Comparison of ENCODE assay signal across 1 cellular context in the genomic region with DNA sequence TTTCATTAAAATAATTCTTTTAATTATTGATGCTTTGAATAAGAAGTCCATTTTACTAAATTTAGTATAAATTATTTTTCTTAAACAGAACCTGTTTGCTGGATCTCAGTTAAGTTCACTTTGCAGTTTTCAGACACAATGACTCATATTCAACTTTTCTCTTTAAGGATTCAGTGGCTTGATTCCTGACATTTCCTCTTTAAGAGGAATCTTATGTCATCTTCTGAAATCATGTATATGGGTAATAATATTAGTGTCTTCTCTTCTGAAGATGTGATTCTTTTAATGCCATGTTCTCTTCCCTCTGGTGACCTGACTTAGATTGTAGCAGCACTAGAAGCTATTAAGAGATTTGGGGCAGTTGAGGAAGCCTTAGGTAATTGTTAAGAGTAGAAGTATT.
TF ChIP-seq lines count a peak whose summit lies in the region.

No MANE protein-coding gene starts in this region.

TF ChIP-seq in A549, 52 proteins besides CTCF, POLR2A, EP300 and RAD21:
- TF ChIP-seq, protein P1, sequence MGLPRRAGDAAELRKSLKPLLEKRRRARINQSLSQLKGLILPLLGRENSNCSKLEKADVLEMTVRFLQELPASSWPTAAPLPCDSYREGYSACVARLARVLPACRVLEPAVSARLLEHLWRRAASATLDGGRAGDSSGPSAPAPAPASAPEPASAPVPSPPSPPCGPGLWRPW (IDR thresholded peaks at IDR 0.05), result no peak
- TF ChIP-seq HOXB5 (CRISPR knock-in tag; IDR thresholded peaks at IDR 0.05) (no peak), RARB (CRISPR knock-in tag; IDR thresholded peaks at IDR 0.05) (no peak), BCL3 (IDR thresholded peaks at IDR 0.05) (no peak), FOSB (CRISPR knock-in tag; IDR thresholded peaks at IDR 0.05) (no peak), NFE2L2 (conservative IDR thresholded peaks at IDR 0.05; ENCODE audit: low read length) (no peak), HOXB13 (CRISPR knock-in tag; IDR thresholded peaks at IDR 0.05; ENCODE audit: low read depth) (no peak), MAZ (IDR thresholded peaks at IDR 0.05; ENCODE audit: borderline replicate concordance, low read depth, low read length) (no peak), SMC3 (IDR thresholded peaks at IDR 0.05) (no peak), RNF2 (IDR thresholded peaks at IDR 0.05; ENCODE audit: borderline replicate concordance, low read depth) (no peak), HOXA7 (CRISPR knock-in tag; IDR thresholded peaks at IDR 0.05) (no peak), HDAC2 (IDR thresholded peaks at IDR 0.05) (no peak), HEYL (CRISPR knock-in tag; IDR thresholded peaks at IDR 0.05) (no peak), KDM1A (IDR thresholded peaks at IDR 0.05; ENCODE audit: low read depth) (no peak)
- TF ChIP-seq, protein P2, sequence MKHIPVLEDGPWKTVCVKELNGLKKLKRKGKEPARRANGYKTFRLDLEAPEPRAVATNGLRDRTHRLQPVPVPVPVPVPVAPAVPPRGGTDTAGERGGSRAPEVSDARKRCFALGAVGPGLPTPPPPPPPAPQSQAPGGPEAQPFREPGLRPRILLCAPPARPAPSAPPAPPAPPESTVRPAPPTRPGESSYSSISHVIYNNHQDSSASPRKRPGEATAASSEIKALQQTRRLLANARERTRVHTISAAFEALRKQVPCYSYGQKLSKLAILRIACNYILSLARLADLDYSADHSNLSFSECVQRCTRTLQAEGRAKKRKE (CRISPR knock-in tag; IDR thresholded peaks at IDR 0.05; ENCODE audit: low read depth), result no peak
